Comparison of ENCODE assay signal across 12 cellular contexts in genomic region chr7:147432068-147432467, GRCh38.
DNase-seq lines count a peak whose midpoint lies in the region; ATAC-seq and TF ChIP-seq lines count a peak whose summit lies in the region.
"Had no signal": no experiment of that assay in that cellular context is flagged by ENCODE, and none has a peak within 500 bp of the region (broad histone marks: within the 10 kb centered on the region; RNA-seq: fewer than 3 reads in every experiment).

No MANE protein-coding gene starts in this region.

- H3K4me3 Mint-ChIP-seq in type B pancreatic cell = no peak overlapping the region
- H3K4me3 Mint-ChIP-seq: CD4-positive, CD25-positive, alpha-beta regulatory T cell; IgD-negative memory B cell had no signal

- intact Hi-C loops in head of caudate nucleus (cut with DNase I) (no loop called here), thyroid gland (cut with DNase I) (no loop called here)

- ATAC-seq in left lobe of liver (no peak), HG02763 (IDR thresholded peaks at IDR 0.05; ENCODE audit: unreplicated experiment) (no peak)

- H3K36me3 Mint-ChIP-seq in type B pancreatic cell = no peaks in the 10 kb centered on the region
- H3K36me3 Mint-ChIP-seq: CD4-positive, CD25-positive, alpha-beta regulatory T cell; IgD-negative memory B cell had no signal

- H3K4me3 ChIP-seq in SJCRH30 (no peak overlapping the region), thyroid gland (replicated peaks in 1 of 3) (no peak overlapping the region)

- peak; percentile 69 for TF ChIP-seq CTCF in type B pancreatic cell (conservative IDR thresholded peaks at IDR 0.05)
- TF ChIP-seq CTCF in thyroid gland (IDR thresholded peaks at IDR 0.05) = no peak

- H3K36me3 ChIP-seq in SJCRH30 (no peaks in the 10 kb centered on the region), thyroid gland (no peaks in the 10 kb centered on the region)

- no peak overlapping the region for H3K27ac Mint-ChIP-seq in type B pancreatic cell
- H3K27ac Mint-ChIP-seq: CD4-positive, CD25-positive, alpha-beta regulatory T cell; IgD-negative memory B cell had no signal

- no peaks in the 10 kb centered on the region for H3K27me3 Mint-ChIP-seq in type B pancreatic cell
- H3K27me3 Mint-ChIP-seq: CD4-positive, CD25-positive, alpha-beta regulatory T cell; IgD-negative memory B cell had no signal

- H3K9me3 ChIP-seq in SJCRH30 (replicated peaks) (no peaks in the 10 kb centered on the region), thyroid gland (no peaks in the 10 kb centered on the region)

- H3K27me3 ChIP-seq in SJCRH30 = no peaks in the 10 kb centered on the region
- H3K27me3 ChIP-seq in thyroid gland = no peaks in the 10 kb centered on the region

- no peaks in the 10 kb centered on the region for H3K4me1 ChIP-seq in SJCRH30
- H3K4me1 ChIP-seq in thyroid gland = no peaks in the 10 kb centered on the region

- peaks cover 3% of the 10 kb centered on the region for H3K9me3 Mint-ChIP-seq in type B pancreatic cell

- H3K27ac ChIP-seq in SJCRH30 = no peak overlapping the region
- H3K27ac ChIP-seq in thyroid gland = no peak overlapping the region

- TF ChIP-seq POLR2A in thyroid gland (IDR thresholded peaks at IDR 0.05) = no peak

- WGBS in thyroid gland, 2 donors = 50% methylated on average over 2 of the region's 2 CpGs

- peaks cover 17% of the 10 kb centered on the region for H3K4me1 Mint-ChIP-seq in type B pancreatic cell (ENCODE audit: unreplicated experiment)
- H3K4me1 Mint-ChIP-seq: CD4-positive, CD25-positive, alpha-beta regulatory T cell; IgD-negative memory B cell had no signal

- DNase-seq in NCI-H345 (lab: John Stamatoyannopoulos, UW) (peak; percentile 15), NCI-H345 treated with DMSO at 0.1 percent for 48 hours (lab: John Stamatoyannopoulos, UW; ENCODE audit: unreplicated experiment) (no peak), SJCRH30 (peak; percentile 12 to 41), head of caudate nucleus (peak in 36 of 42 donors; percentile 4 to 82 (median 46)), type B pancreatic cell (ENCODE audit: extremely low spot score, unreplicated experiment) (no peak), thyroid gland (no peak), left lobe of liver (ENCODE audit: low spot score) (no peak)
- DNase-seq: activated CD8-positive, alpha-beta memory T cell treated with anti-CD3 and anti-CD28 coated beads, Interleukin-2, amount 50 U/mL, for 4 hours; CD4-positive, CD25-positive, alpha-beta regulatory T cell; SHP77 treated with DMSO at 0.1 percent for 48 hours had no signal

Comparison
In these comparisons a context has a peak if more than half of its experiments do, and no peak if none do; other contexts are left out.
1. DNase-seq: peak in NCI-H345 (single experiment), SJCRH30 (2 of 2) and head of caudate nucleus (36 of 42); none in NCI-H345 treated with DMSO at 0.1 percent for 48 hours (single experiment), type B pancreatic cell (single experiment), thyroid gland (0 of 2) and left lobe of liver (single experiment).